Comparison of ENCODE assay signal across 1 cellular context in genomic region chr6:136253734-136254133, GRCh38.
A peak's percentile ranks its signal among the peaks of the same experiment; 100 is the strongest.
TF ChIP-seq lines count a peak whose summit lies in the region.

No MANE protein-coding gene starts in this region.

TF ChIP-seq in K562, 482 proteins besides CTCF, POLR2A, EP300 and RAD21 (continued from another document):
- TF ChIP-seq BRD4 (IDR thresholded peaks at IDR 0.05) (no peak), TEAD4 (IDR thresholded peaks at IDR 0.05; ENCODE audit: low read length) (no peak), TEAD4 (CRISPR knock-in tag; IDR thresholded peaks at IDR 0.05; ENCODE audit: borderline replicate concordance) (no peak), GABPB1 (CRISPR knock-in tag; IDR thresholded peaks at IDR 0.05) (no peak), POLR2G (IDR thresholded peaks at IDR 0.05; ENCODE audit: low read depth, low read length) (peak; percentile 41; the same call in 1 of the 2 replicates), ZNF408 (CRISPR knock-in tag; IDR thresholded peaks at IDR 0.05; ENCODE audit: low read depth) (no peak), DNMT1 (IDR thresholded peaks at IDR 0.05) (no peak)
